13 cellular contexts compared by ENCODE assay signal in genomic region chr15:59565299-59565698, GRCh38.
"Had no signal": no experiment of that assay in that cellular context is flagged by ENCODE, and none has a peak within 500 bp of the region (broad histone marks: within the 10 kb centered on the region; RNA-seq: fewer than 3 reads in every experiment).

No MANE protein-coding gene starts in this region.

- H3K27ac ChIP-seq: colonic mucosa, coronary artery, dorsolateral prefrontal cortex, epithelial cell of prostate, esophagus muscularis mucosa, esophagus squamous epithelium, foreskin keratinocyte, gastrocnemius medialis, gastroesophageal sphincter, heart left ventricle, heart right ventricle had no signal

- H3K4me3 ChIP-seq: colonic mucosa, coronary artery, dorsolateral prefrontal cortex, esophagus muscularis mucosa, esophagus squamous epithelium, gastrocnemius medialis, gastroesophageal sphincter, heart left ventricle, heart right ventricle had no signal

- H3K4me1 ChIP-seq: colonic mucosa, esophagus muscularis mucosa, foreskin keratinocyte, gastrocnemius medialis, gastroesophageal sphincter, heart left ventricle, heart right ventricle had no signal

- H3K9me3 ChIP-seq: colonic mucosa had no signal

- ATAC-seq: effector memory CD8-positive, alpha-beta T cell; esophagus mucosa; foreskin keratinocyte; gastrocnemius medialis; gastroesophageal sphincter; heart left ventricle; heart right ventricle had no signal

- H3K36me3 ChIP-seq: colonic mucosa, esophagus muscularis mucosa, esophagus squamous epithelium, gastrocnemius medialis, gastroesophageal sphincter, heart left ventricle, heart right ventricle had no signal
